18 cellular contexts compared by ENCODE assay signal in the genomic region with DNA sequence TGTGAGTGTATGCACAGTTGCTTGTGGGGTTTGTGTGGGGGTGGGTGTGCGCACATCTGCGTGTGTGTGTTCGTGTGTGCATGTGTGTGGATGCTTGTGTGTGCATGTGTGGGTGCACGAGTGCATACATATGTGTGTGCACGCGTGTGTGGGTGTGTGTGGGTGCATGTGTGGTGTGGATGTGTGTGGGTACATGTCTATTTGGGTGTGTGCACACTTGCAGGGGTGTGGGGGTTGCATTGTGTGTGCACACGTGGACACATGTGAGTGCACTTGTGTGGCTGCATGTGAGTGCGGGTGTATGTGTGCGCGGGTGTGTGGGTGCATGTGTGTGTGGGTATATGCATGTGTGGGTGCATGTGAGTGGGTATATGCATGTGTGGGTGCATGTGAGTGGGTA.
"Had no signal": no experiment of that assay in that cellular context is flagged by ENCODE, and none has a peak within 500 bp of the region (broad histone marks: within the 10 kb centered on the region; RNA-seq: fewer than 3 reads in every experiment).

No MANE protein-coding gene starts in this region.

- H3K4me1 Mint-ChIP-seq: activated naive CD4-positive, alpha-beta T cell treated with anti-CD3 and anti-CD28 coated beads, Interleukin-2, amount 50 U/mL, for 24 hours; mesothelial cell of epicardium had no signal

- H3K27ac Mint-ChIP-seq: activated CD4-positive, alpha-beta memory T cell treated with anti-CD3 and anti-CD28 coated beads for 36 hours; activated naive CD4-positive, alpha-beta T cell treated with anti-CD3 and anti-CD28 coated beads, Interleukin-2, amount 50 U/mL, for 24 hours; activated T-cell treated with anti-CD3 and anti-CD28 coated beads, Interleukin-2, amount 50 U/mL, for 24 hours; mesothelial cell of epicardium; stimulated activated naive CD8-positive, alpha-beta T cell treated with anti-CD3 and anti-CD28 coated beads, Interleukin-15, Interleukin-2, amounts not matched to agents 100 ng/mL and 50 ng/mL, for 24 hours had no signal

- H3K9me3 Mint-ChIP-seq: activated naive CD4-positive, alpha-beta T cell treated with anti-CD3 and anti-CD28 coated beads, Interleukin-2, amount 50 U/mL, for 24 hours; activated T-cell treated with anti-CD3 and anti-CD28 coated beads, Interleukin-2, amount 50 U/mL, for 24 hours; mesothelial cell of epicardium; stimulated activated naive CD8-positive, alpha-beta T cell treated with anti-CD3 and anti-CD28 coated beads, Interleukin-15, Interleukin-2, amounts not matched to agents 100 ng/mL and 50 ng/mL, for 24 hours had no signal

- H3K9me3 ChIP-seq: adrenal gland, neutrophil, SK-N-SH, testis, upper lobe of right lung had no signal

- H3K27ac ChIP-seq: adrenal gland, coronary artery, neutrophil, testis, upper lobe of right lung had no signal

- H3K4me2 ChIP-seq: SK-N-SH had no signal

- H3K4me3 Mint-ChIP-seq: activated CD4-positive, alpha-beta memory T cell treated with anti-CD3 and anti-CD28 coated beads for 36 hours; activated naive CD4-positive, alpha-beta T cell treated with anti-CD3 and anti-CD28 coated beads, Interleukin-2, amount 50 U/mL, for 24 hours; activated T-cell treated with anti-CD3 and anti-CD28 coated beads, Interleukin-2, amount 50 U/mL, for 24 hours; mesothelial cell of epicardium; stimulated activated naive CD8-positive, alpha-beta T cell treated with anti-CD3 and anti-CD28 coated beads, Interleukin-15, Interleukin-2, amounts not matched to agents 100 ng/mL and 50 ng/mL, for 24 hours had no signal

- FAIRE-seq: endothelial cell of umbilical vein had no signal

- H3K27me3 ChIP-seq: adrenal gland, neutrophil, testis, upper lobe of right lung had no signal

- H3K9ac ChIP-seq: SK-N-SH had no signal

- H3K27me3 Mint-ChIP-seq: activated CD4-positive, alpha-beta memory T cell treated with anti-CD3 and anti-CD28 coated beads for 36 hours; activated naive CD4-positive, alpha-beta T cell treated with anti-CD3 and anti-CD28 coated beads, Interleukin-2, amount 50 U/mL, for 24 hours; activated T-cell treated with anti-CD3 and anti-CD28 coated beads, Interleukin-2, amount 50 U/mL, for 24 hours; stimulated activated naive CD8-positive, alpha-beta T cell treated with anti-CD3 and anti-CD28 coated beads, Interleukin-15, Interleukin-2, amounts not matched to agents 100 ng/mL and 50 ng/mL, for 24 hours had no signal

- H3K4me1 ChIP-seq: adrenal gland, testis, upper lobe of right lung had no signal

- ATAC-seq: upper lobe of right lung had no signal

- H3K4me3 ChIP-seq: adrenal gland, coronary artery, lung, testis, upper lobe of right lung had no signal

- DNase-seq: activated CD4-positive, alpha-beta memory T cell treated with anti-CD3 and anti-CD28 coated beads for 36 hours; activated T-cell treated with anti-CD3 and anti-CD28 coated beads, Interleukin-2, amount 50 U/mL, for 24 hours; adrenal gland; caudate nucleus; foreskin fibroblast; hypothalamus; retina; SK-N-SH; T-helper 1 cell; testis; upper lobe of right lung had no signal
